Comparison of ENCODE assay signal across 10 cellular contexts in the genomic region with DNA sequence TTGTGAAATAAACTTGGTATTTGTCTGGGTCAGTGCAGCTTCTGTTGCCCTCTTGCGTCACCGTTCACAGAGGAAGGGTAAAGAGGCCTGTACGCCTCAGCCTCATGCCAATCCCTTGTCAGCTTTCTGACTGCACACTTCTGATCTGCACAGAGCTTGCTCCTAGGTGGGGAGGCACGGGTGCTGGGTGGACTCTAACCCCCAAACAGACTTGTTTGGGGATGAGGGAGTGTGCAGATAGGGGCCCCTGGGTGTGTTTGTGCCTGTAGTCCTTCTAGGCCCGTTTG. TPM values are rescaled to one million over a fixed set of nuclear protein-coding genes. Genes with fewer than 3 reads are reported as not detected.
DNase-seq lines count a peak whose midpoint lies in the region; ATAC-seq, FAIRE-seq and TF ChIP-seq lines count a peak whose summit lies in the region.
"Had no signal": no experiment of that assay in that cellular context is flagged by ENCODE, and none has a peak within 500 bp of the region (broad histone marks: within the 10 kb centered on the region; RNA-seq: fewer than 3 reads in every experiment).

No MANE protein-coding gene starts in this region.

- H3K4me3 ChIP-seq in A673 (ENCODE audit: low read depth, low read length, poor library complexity, severe bottlenecking) (peak overlapping the region; percentile 53), HCT116 (replicated peaks in 1 of 2; ENCODE audit: low read depth in 1 of 2, low read length in 2 of 2) (peak overlapping the region; percentile 71 to 73)

- no peaks in the 10 kb centered on the region for H3K9me2 ChIP-seq in HCT116 (ENCODE audit: insufficient read depth)

- no peaks in the 10 kb centered on the region for H3K9me3 Mint-ChIP-seq in activated naive CD8-positive, alpha-beta T cell treated with anti-CD3 and anti-CD28 coated beads for 36 hours
- no peaks in the 10 kb centered on the region for H3K9me3 Mint-ChIP-seq in memory B cell

- H3K9me3 ChIP-seq in A673 (ENCODE audit: low read depth, low read length, poor library complexity, severe bottlenecking) (no peaks in the 10 kb centered on the region), HCT116 (ENCODE audit: control insufficient read depth in 1 of 2, insufficient read depth in 1 of 2, low read depth in 1 of 2, low read length in 2 of 2) (no peaks in the 10 kb centered on the region)

- peaks cover 48% of the 10 kb centered on the region for H3K36me3 Mint-ChIP-seq in activated naive CD8-positive, alpha-beta T cell treated with anti-CD3 and anti-CD28 coated beads for 36 hours
- peaks cover 19% of the 10 kb centered on the region for H3K36me3 Mint-ChIP-seq in memory B cell

- H3K79me2 ChIP-seq in HCT116 (ENCODE audit: insufficient read depth, low read length): peaks cover 79% of the 10 kb centered on the region

- peak overlapping the region; percentile 77 for H3K9ac ChIP-seq in HCT116 (ENCODE audit: low read length)

- H3K36me3 ChIP-seq in A673 (ENCODE audit: insufficient read depth, low read length, poor library complexity, severe bottlenecking): peaks cover 27% of the 10 kb centered on the region
- H3K36me3 ChIP-seq in HCT116 (ENCODE audit: control insufficient read depth in 1 of 2, insufficient read depth in 2 of 2, low read length in 2 of 2): peaks cover 7 to 38% of the 10 kb centered on the region in 2 experiments; a peak in 3 of 4 replicates

- DNase-seq in A673 (ENCODE audit: low spot score): no peak
- DNase-seq in HCT116 (ENCODE audit: low read depth, low spot score): no peak
- no peak for DNase-seq in activated naive CD8-positive, alpha-beta T cell treated with anti-CD3 and anti-CD28 coated beads for 36 hours
- DNase-seq in memory B cell (ENCODE audit: low spot score in 2 of 2): no peak
- DNase-seq in kidney tubule cell (ENCODE audit: low spot score): no peak
- no peak for DNase-seq in NCI-H2227 treated with DMSO at 0.1 percent for 48 hours (lab: John Stamatoyannopoulos, UW)
- no peak for DNase-seq in frontal cortex (ENCODE audit: low spot score in 2 of 2)
- no peak for DNase-seq in C1 segment of cervical spinal cord (lab: John Stamatoyannopoulos, UW)
- DNase-seq: GOT3, NCI-H1694 had no signal

- H3K4me3 Mint-ChIP-seq in activated naive CD8-positive, alpha-beta T cell treated with anti-CD3 and anti-CD28 coated beads for 36 hours: peak overlapping the region; percentile 82
- peak overlapping the region; percentile 70 for H3K4me3 Mint-ChIP-seq in memory B cell

- BruUV-seq in A673 (replicated peaks; lab: Mats Ljungman, UMichigan): no TSS peak
- BruUV-seq in HCT116 (replicated peaks; lab: Mats Ljungman, UMichigan): no TSS peak

- intact Hi-C loops in A673 (cut with micrococcal nuclease; ENCODE audit: unreplicated experiment) (no loop called here), HCT116 (cut with micrococcal nuclease) (no loop called here)

- H4K20me1 ChIP-seq in HCT116 (ENCODE audit: insufficient read depth): no peaks in the 10 kb centered on the region

- CTCF ChIA-PET in A673 (lab: Charles Lee) (no interaction called here), HCT116 (lab: Charles Lee) (interaction anchor here (1.3 kb wide), 1 partner anchor 70 kb away, joined by 3 read pairs; no protein-coding TSS in a partner anchor)

- H3K27ac ChIP-seq in A673 (ENCODE audit: low read depth, low read length, poor library complexity, severe bottlenecking) (peak overlapping the region; percentile 17), HCT116 (ENCODE audit: low read depth, low read length) (peak overlapping the region; percentile 81)

- POLR2A ChIA-PET in A673 (lab: Charles Lee; ENCODE audit: low non-redundant PET): interaction anchor here (0.6 kb wide), 1 partner anchor 9 kb away, joined by 3 read pairs; the partner anchor contains the start of gene DPH2
- POLR2A ChIA-PET in HCT116 (lab: Charles Lee): interaction anchor here (0.6 kb wide), 1 partner anchor 331 kb away, joined by 3 read pairs; no protein-coding TSS in a partner anchor

- no peak for FAIRE-seq in frontal cortex (lab: Jason Lieb, UNC)

- RAD21 ChIA-PET in HCT116 (lab: Charles Lee; ENCODE audit: low non-redundant PET in 1 of 2, low total read pairs in 2 of 2, uncharacterized antibody in 2 of 2, unreplicated experiment in 2 of 2): no interaction called here

- no peak for TF ChIP-seq POLR2A in HCT116 (IDR thresholded peaks at IDR 0.05; ENCODE audit: borderline replicate concordance, extremely low read depth, insufficient read depth, insufficient read length)

- TF ChIP-seq RAD21 in HCT116 (IDR thresholded peaks at IDR 0.05; ENCODE audit: low read depth): no peak

- no peak for ATAC-seq in HCT116
- ATAC-seq in memory B cell (ENCODE audit: low read depth): no peak

- H3K4me2 ChIP-seq in HCT116 (ENCODE audit: low read length): peak overlapping the region; percentile 87

- H3K27ac Mint-ChIP-seq in activated naive CD8-positive, alpha-beta T cell treated with anti-CD3 and anti-CD28 coated beads for 36 hours: no peak overlapping the region
- H3K27ac Mint-ChIP-seq in memory B cell: no peak overlapping the region

- no peak overlapping the region for H2AFZ ChIP-seq in HCT116 (ENCODE audit: low read depth, low read length, poor library complexity, severe bottlenecking)

- H3K27me3 ChIP-seq in A673 (replicated peaks; ENCODE audit: insufficient read depth, low read depth, low read length, poor library complexity) (no peaks in the 10 kb centered on the region), HCT116 (ENCODE audit: insufficient read depth, low read length) (no peaks in the 10 kb centered on the region)

- H3K27me3 Mint-ChIP-seq in activated naive CD8-positive, alpha-beta T cell treated with anti-CD3 and anti-CD28 coated beads for 36 hours: peaks cover 5% of the 10 kb centered on the region
- H3K27me3 Mint-ChIP-seq in memory B cell: no peaks in the 10 kb centered on the region

- no peak for TF ChIP-seq CTCF in A673 (conservative IDR thresholded peaks at IDR 0.05; ENCODE audit: low read depth, low read length)
- TF ChIP-seq CTCF in HCT116 (IDR thresholded peaks at IDR 0.05 in 2 of 3, conservative IDR thresholded peaks at IDR 0.05 in 1 of 3; ENCODE audit: borderline replicate concordance in 1 of 3, insufficient read depth in 1 of 3, low read depth in 2 of 3, low read length in 2 of 3): no peak

- H3K4me1 ChIP-seq in A673 (ENCODE audit: insufficient read depth, low read length, poor library complexity, severe bottlenecking) (peaks cover 27% of the 10 kb centered on the region), HCT116 (ENCODE audit: control insufficient read depth in 1 of 2, insufficient read depth in 2 of 2, low read length in 2 of 2) (peaks cover 21 to 58% of the 10 kb centered on the region in 2 experiments)

- peaks cover 46% of the 10 kb centered on the region for H3K4me1 Mint-ChIP-seq in activated naive CD8-positive, alpha-beta T cell treated with anti-CD3 and anti-CD28 coated beads for 36 hours
- peaks cover 46% of the 10 kb centered on the region for H3K4me1 Mint-ChIP-seq in memory B cell

TF ChIP-seq in HCT116, 20 proteins besides CTCF, POLR2A, EP300 and RAD21:
- no peak for TF ChIP-seq FOSL1 (IDR thresholded peaks at IDR 0.05; ENCODE audit: low read depth)
- TF ChIP-seq, protein P1, sequence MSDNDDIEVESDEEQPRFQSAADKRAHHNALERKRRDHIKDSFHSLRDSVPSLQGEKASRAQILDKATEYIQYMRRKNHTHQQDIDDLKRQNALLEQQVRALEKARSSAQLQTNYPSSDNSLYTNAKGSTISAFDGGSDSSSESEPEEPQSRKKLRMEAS (IDR thresholded peaks at IDR 0.05): no peak
- no peak for TF ChIP-seq POLR2AphosphoS5 (IDR thresholded peaks at IDR 0.05; ENCODE audit: low read depth, low read length)
- TF ChIP-seq SP1 (IDR thresholded peaks at IDR 0.05; ENCODE audit: low read depth): no peak
- TF ChIP-seq JUND (IDR thresholded peaks at IDR 0.05): no peak
- TF ChIP-seq EZH2 (IDR thresholded peaks at IDR 0.05): no peak
- TF ChIP-seq, protein P2, sequence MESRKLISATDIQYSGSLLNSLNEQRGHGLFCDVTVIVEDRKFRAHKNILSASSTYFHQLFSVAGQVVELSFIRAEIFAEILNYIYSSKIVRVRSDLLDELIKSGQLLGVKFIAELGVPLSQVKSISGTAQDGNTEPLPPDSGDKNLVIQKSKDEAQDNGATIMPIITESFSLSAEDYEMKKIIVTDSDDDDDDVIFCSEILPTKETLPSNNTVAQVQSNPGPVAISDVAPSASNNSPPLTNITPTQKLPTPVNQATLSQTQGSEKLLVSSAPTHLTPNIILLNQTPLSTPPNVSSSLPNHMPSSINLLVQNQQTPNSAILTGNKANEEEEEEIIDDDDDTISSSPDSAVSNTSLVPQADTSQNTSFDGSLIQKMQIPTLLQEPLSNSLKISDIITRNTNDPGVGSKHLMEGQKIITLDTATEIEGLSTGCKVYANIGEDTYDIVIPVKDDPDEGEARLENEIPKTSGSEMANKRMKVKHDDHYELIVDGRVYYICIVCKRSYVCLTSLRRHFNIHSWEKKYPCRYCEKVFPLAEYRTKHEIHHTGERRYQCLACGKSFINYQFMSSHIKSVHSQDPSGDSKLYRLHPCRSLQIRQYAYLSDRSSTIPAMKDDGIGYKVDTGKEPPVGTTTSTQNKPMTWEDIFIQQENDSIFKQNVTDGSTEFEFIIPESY (IDR thresholded peaks at IDR 0.05; ENCODE audit: extremely low read depth, insufficient replicate concordance, low read length): no peak
- TF ChIP-seq ZFX (IDR thresholded peaks at IDR 0.05): no peak
- TF ChIP-seq EGR1 (IDR thresholded peaks at IDR 0.05; ENCODE audit: low read depth): no peak

RNA-seq across cellular contexts. Expression of gene B4GALT2, which starts 0.8 kb away (rescaled TPM):
- 71.5 and 76.4 TPM in 2 replicates for total RNA-seq in A673 (2021)
- total RNA-seq in HCT116 (2021; ENCODE audit: unreplicated experiment): 76.8 TPM
- 63.9 and 73.1 TPM in 2 replicates for polyA plus RNA-seq in HCT116 (2012)
- 10 to 100 TPM; 38.5 to 41.6 TPM for total RNA-seq in activated naive CD8-positive, alpha-beta T cell treated with anti-CD3 and anti-CD28 coated beads for 36 hours
- 119 TPM for total RNA-seq in frontal cortex

RNA-seq across cellular contexts. Expression of gene ATP6V0B, which starts 3.4 kb away (rescaled TPM):
- 153 and 181 TPM in 2 replicates for total RNA-seq in A673 (2021)
- total RNA-seq in HCT116 (2021; ENCODE audit: unreplicated experiment): 122 TPM
- polyA plus RNA-seq in HCT116 (2012): 142 and 154 TPM in 2 replicates
- 100 to 1,000 TPM; 116 to 122 TPM for total RNA-seq in activated naive CD8-positive, alpha-beta T cell treated with anti-CD3 and anti-CD28 coated beads for 36 hours
- 265 TPM for total RNA-seq in frontal cortex

RNA-seq across cellular contexts. Expression of gene DPH2, which starts 8.4 kb away (rescaled TPM):
- 44.8 and 52.8 TPM in 2 replicates for total RNA-seq in A673 (2021)
- 53.2 TPM for total RNA-seq in HCT116 (2021; ENCODE audit: unreplicated experiment)
- polyA plus RNA-seq in HCT116 (2012): 31.5 and 32.2 TPM in 2 replicates
- total RNA-seq in activated naive CD8-positive, alpha-beta T cell treated with anti-CD3 and anti-CD28 coated beads for 36 hours: 10 to 100 TPM; 65.2 to 66.7 TPM
- total RNA-seq in frontal cortex: 12.2 TPM

RNA-seq across cellular contexts. Expression of gene CCDC24, which starts 13.2 kb away (rescaled TPM):
- total RNA-seq in A673 (2021): 5.6 and 7.9 TPM in 2 replicates
- total RNA-seq in HCT116 (2021; ENCODE audit: unreplicated experiment): 23.3 TPM
- polyA plus RNA-seq in HCT116 (2012): 20.0 and 20.7 TPM in 2 replicates
- total RNA-seq in activated naive CD8-positive, alpha-beta T cell treated with anti-CD3 and anti-CD28 coated beads for 36 hours: 1 to 10 TPM; 1.0 to 1.5 TPM
- total RNA-seq in frontal cortex: 5.3 TPM

RNA-seq across cellular contexts. Expression of gene IPO13, which starts 31.5 kb away (rescaled TPM):
- total RNA-seq in A673 (2021) (44.1 and 53.4 TPM in 2 replicates), HCT116 (2021; ENCODE audit: unreplicated experiment) (18.7 TPM), frontal cortex (13.9 TPM)
- polyA plus RNA-seq in HCT116 (2012): 16.2 and 18.9 TPM in 2 replicates
- total RNA-seq in activated naive CD8-positive, alpha-beta T cell treated with anti-CD3 and anti-CD28 coated beads for 36 hours: 10 to 100 TPM; 15.8 to 16.9 TPM
